Comparison of ENCODE assay signal across 23 cellular contexts in the genomic region with DNA sequence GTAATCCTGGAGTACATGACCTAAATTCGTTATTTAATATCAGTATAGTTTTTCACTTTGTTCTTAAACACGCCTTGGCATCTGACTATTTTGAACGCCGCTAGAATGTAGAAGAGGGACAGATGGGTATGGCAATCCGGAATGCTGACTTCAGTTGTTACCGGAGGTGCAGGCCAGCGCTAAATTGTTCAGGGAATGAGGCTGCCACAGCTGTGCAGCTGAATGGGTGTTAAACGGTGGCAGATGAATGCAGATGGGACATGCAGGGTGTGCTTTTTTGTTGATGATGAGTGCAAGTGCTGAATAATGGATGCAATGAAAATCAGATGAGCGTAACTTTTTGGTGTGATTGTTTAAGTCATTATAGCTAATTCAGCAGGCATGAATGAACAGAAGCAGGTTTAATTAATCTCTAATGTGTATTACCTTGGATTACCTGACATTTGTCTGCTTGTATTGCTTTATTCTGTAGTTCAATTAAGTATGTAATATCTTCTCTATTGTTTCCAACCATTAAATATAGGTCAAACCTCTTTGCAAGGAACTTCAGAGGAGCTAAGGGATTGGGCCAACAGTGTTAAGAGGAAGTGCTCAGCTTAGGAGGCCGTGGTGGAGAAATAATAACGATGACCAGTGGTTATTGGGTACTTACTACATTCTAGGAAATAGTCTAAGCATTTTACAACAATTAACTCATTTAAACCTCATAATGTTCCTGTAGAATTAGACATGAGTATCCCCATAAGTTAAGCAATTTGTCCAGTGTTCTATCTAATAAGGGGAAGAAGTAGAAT. TPM values are rescaled to one million over a fixed set of nuclear protein-coding genes. Genes with fewer than 3 reads are reported as not detected.
DNase-seq lines count a peak whose midpoint lies in the region; TF ChIP-seq lines count a peak whose summit lies in the region.
"Had no signal": no experiment of that assay in that cellular context is flagged by ENCODE, and none has a peak within 500 bp of the region (broad histone marks: within the 10 kb centered on the region; RNA-seq: fewer than 3 reads in every experiment).

No MANE protein-coding gene starts in this region.

- no peaks in the 10 kb centered on the region for H3K9me3 ChIP-seq in stomach
- H3K9me3 ChIP-seq: ascending aorta, esophagus muscularis mucosa, SJCRH30, tibial artery had no signal

- peaks cover 0 to 11% (median 0%) of the 10 kb centered on the region in 3 donors for H3K27me3 ChIP-seq in stomach
- H3K27me3 ChIP-seq: ascending aorta, foreskin keratinocyte had no signal

- H3K4me3 ChIP-seq in stomach: no peak overlapping the region
- H3K4me3 ChIP-seq: ascending aorta, esophagus muscularis mucosa, SJCRH30, tibial artery had no signal

- H3K4me1 ChIP-seq in stomach: peaks cover 0 to 5% (median 0%) of the 10 kb centered on the region in 4 donors
- H3K4me1 ChIP-seq: ascending aorta, esophagus muscularis mucosa, SJCRH30, tibial artery had no signal

- H3K36me3 Mint-ChIP-seq in glutamatergic neuron (ENCODE audit: unreplicated experiment): no peaks in the 10 kb centered on the region
- H3K36me3 Mint-ChIP-seq: activated naive CD8-positive, alpha-beta T cell treated with anti-CD3 and anti-CD28 coated beads, Interleukin-2, amount 10 ng/mL, durations not matched to agents 7 days and 5 days had no signal

- H3K4me3 Mint-ChIP-seq in glutamatergic neuron (ENCODE audit: unreplicated experiment): peak overlapping the region; percentile 67
- H3K4me3 Mint-ChIP-seq: activated CD8-positive, alpha-beta T cell treated with anti-CD3 and anti-CD28 coated beads, Interleukin-2, amount 10 ng/mL, durations not matched to agents 7 days and 5 days; activated naive CD8-positive, alpha-beta T cell treated with anti-CD3 and anti-CD28 coated beads, Interleukin-2, amount 10 ng/mL, durations not matched to agents 7 days and 5 days; endodermal cell; T-cell had no signal

- in situ Hi-C loops in KBM-7 (cut with MboI; ENCODE audit: low pct_unique_long_range_greater_than_20kb, low sequenced_read_pairs): no loop called here

- TF ChIP-seq POLR2A in stomach (IDR thresholded peaks at IDR 0.05): no peak

- H3K27ac ChIP-seq in stomach: no peak overlapping the region
- H3K27ac ChIP-seq: 22Rv1, ascending aorta, esophagus muscularis mucosa, foreskin keratinocyte, SJCRH30, tibial artery had no signal

- H3K4me1 Mint-ChIP-seq in glutamatergic neuron (ENCODE audit: low read depth, unreplicated experiment): peaks cover 34% of the 10 kb centered on the region
- H3K4me1 Mint-ChIP-seq: activated naive CD8-positive, alpha-beta T cell treated with anti-CD3 and anti-CD28 coated beads, Interleukin-2, amount 10 ng/mL, durations not matched to agents 7 days and 5 days had no signal

- H3K27me3 Mint-ChIP-seq in glutamatergic neuron (ENCODE audit: unreplicated experiment): peaks cover 7% of the 10 kb centered on the region

- intact Hi-C loops in stomach (cut with DNase I; ENCODE audit: low total_unique reads): no loop called here

- TF ChIP-seq EP300 in stomach (IDR thresholded peaks at IDR 0.05): no peak

- DNase-seq in NCI-H1105 treated with DMSO at 0.1 percent for 48 hours (lab: John Stamatoyannopoulos, UW): peak; percentile 10
- DNase-seq in NCI-H1105 (lab: John Stamatoyannopoulos, UW): no peak
- DNase-seq in NCI-H2171 (lab: John Stamatoyannopoulos, UW): peak; percentile 73
- peak; percentile 67 for DNase-seq in glutamatergic neuron
- peak; percentile 30 for DNase-seq in retina
- DNase-seq in activated CD4-positive, CD25-positive, alpha-beta regulatory T cell (lab: John Stamatoyannopoulos, UW): no peak
- no peak for DNase-seq in KBM-7
- DNase-seq in stomach: no peak
- DNase-seq: activated CD8-positive, alpha-beta T cell treated with anti-CD3 and anti-CD28 coated beads, Interleukin-2, amount 10 ng/mL, durations not matched to agents 7 days and 5 days; activated effector memory CD4-positive, alpha-beta T cell treated with Interleukin-2 at 50 U/mL for 16 hours; activated naive CD8-positive, alpha-beta T cell treated with anti-CD3 and anti-CD28 coated beads, Interleukin-2, amount 10 ng/mL, durations not matched to agents 7 days and 5 days; activated T-cell treated with anti-CD3 and anti-CD28 coated beads for 4 hours; cortex of kidney; endodermal cell; mesendoderm; NCI-H2081 treated with DMSO at 0.1 percent for 48 hours; T-cell; tibial artery had no signal

- peaks cover 10% of the 10 kb centered on the region for H3K9me3 Mint-ChIP-seq in glutamatergic neuron (ENCODE audit: unreplicated experiment)
- H3K9me3 Mint-ChIP-seq: activated naive CD8-positive, alpha-beta T cell treated with anti-CD3 and anti-CD28 coated beads, Interleukin-2, amount 10 ng/mL, durations not matched to agents 7 days and 5 days; endodermal cell had no signal

- H3K36me3 ChIP-seq in stomach: no peaks in the 10 kb centered on the region
- H3K36me3 ChIP-seq: ascending aorta, esophagus muscularis mucosa, SJCRH30, tibial artery had no signal

- TF ChIP-seq CTCF in glutamatergic neuron (IDR thresholded peaks at IDR 0.05; ENCODE audit: partially characterized antibody, unreplicated experiment) (no peak), stomach (IDR thresholded peaks at IDR 0.05) (no peak)

- peak overlapping the region; percentile 84 for H3K27ac Mint-ChIP-seq in glutamatergic neuron (ENCODE audit: unreplicated experiment)
- H3K27ac Mint-ChIP-seq: activated CD8-positive, alpha-beta T cell treated with anti-CD3 and anti-CD28 coated beads, Interleukin-2, amount 10 ng/mL, durations not matched to agents 7 days and 5 days; activated naive CD8-positive, alpha-beta T cell treated with anti-CD3 and anti-CD28 coated beads, Interleukin-2, amount 10 ng/mL, durations not matched to agents 7 days and 5 days; endodermal cell; T-cell had no signal

- 80 to 87% (median 87%) methylated on average over 11 of the region's 11 CpGs for WGBS in stomach, 5 donors

RNA-seq across cellular contexts. Expression of gene CREG2, which starts 11.9 kb away (rescaled TPM):
- total RNA-seq in glutamatergic neuron (ENCODE audit: unreplicated experiment): 1.3 TPM
- total RNA-seq in stomach: under 1 TPM in 1 of 5 donors, not detected in 4; 0.37 TPM
- polyA plus RNA-seq in stomach: under 1 TPM in 1 of 3 donors, not detected in 2; 0.05 TPM
- total RNA-seq: activated CD8-positive, alpha-beta T cell treated with anti-CD3 and anti-CD28 coated beads, Interleukin-2, amount 10 ng/mL, durations not matched to agents 7 days and 5 days; activated naive CD8-positive, alpha-beta T cell treated with anti-CD3 and anti-CD28 coated beads, Interleukin-2, amount 10 ng/mL, durations not matched to agents 7 days and 5 days; ascending aorta; esophagus muscularis mucosa had no signal

Comparison
In these comparisons a context has a peak if more than half of its experiments do, and no peak if none do; other contexts are left out.
1. DNase-seq: peak in NCI-H1105 treated with DMSO at 0.1 percent for 48 hours (single experiment), NCI-H2171 (single experiment), glutamatergic neuron (single experiment) and retina (single experiment); none in NCI-H1105 (single experiment), activated CD4-positive, CD25-positive, alpha-beta regulatory T cell (0 of 4), KBM-7 (single experiment) and stomach (single experiment).